ENCODE assay signal across 23 cellular contexts in the genomic region with DNA sequence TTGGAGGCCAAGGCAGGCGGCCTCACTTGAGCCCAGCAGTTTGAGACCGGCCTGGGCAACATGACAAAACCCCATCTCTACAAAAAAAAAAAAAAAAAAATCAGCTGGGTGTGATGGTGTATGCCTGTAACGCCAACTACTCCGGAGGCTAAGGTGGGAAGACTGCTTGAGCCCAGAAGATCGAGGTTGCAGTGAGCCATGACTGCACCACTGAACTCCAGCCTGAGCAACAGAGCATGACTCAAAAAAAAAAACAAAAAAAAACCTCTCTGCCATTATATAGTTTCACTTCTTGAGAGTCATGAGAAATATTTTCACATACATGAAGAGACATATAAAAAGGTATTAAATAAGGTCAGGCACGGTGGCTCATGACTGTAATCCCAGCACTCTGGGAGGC. TPM values are rescaled to one million over a fixed set of nuclear protein-coding genes. Genes with fewer than 3 reads are reported as not detected.
DNase-seq lines count a peak whose midpoint lies in the region; ATAC-seq, FAIRE-seq and TF ChIP-seq lines count a peak whose summit lies in the region.
"Had no signal": no experiment of that assay in that cellular context is flagged by ENCODE, and none has a peak within 500 bp of the region (broad histone marks: within the 10 kb centered on the region; RNA-seq: fewer than 3 reads in every experiment).

No MANE protein-coding gene starts in this region.

- no peak overlapping the region for H3K27ac ChIP-seq in ovary
- H3K27ac ChIP-seq: cardiac muscle cell, hepatocyte, thoracic aorta had no signal

- TF ChIP-seq POLR2A in ovary (IDR thresholded peaks at IDR 0.05) = no peak

- no peaks in the 10 kb centered on the region for H3K27me3 ChIP-seq in ovary
- H3K27me3 ChIP-seq: cardiac muscle cell, hepatocyte had no signal

- intact Hi-C loops in sciatic nerve (cut with DNase I) = loop anchor here (5.0 kb wide), 1 partner anchor 1795 kb away; no protein-coding TSS in a partner anchor
- intact Hi-C loops in ovary (cut with DNase I) = no loop called here

- peak; percentile 69 for FAIRE-seq in GM18507 (lab: Jason Lieb, UNC)

- WGBS in ovary, 3 donors = 91 to 94% (median 93%) methylated on average over 6 of the region's 6 CpGs

- H3K9me3 ChIP-seq in ovary = no peaks in the 10 kb centered on the region
- H3K9me3 ChIP-seq: mucosa of descending colon, thoracic aorta had no signal

- no peak overlapping the region for H3K4me3 ChIP-seq in ovary
- H3K4me3 ChIP-seq: cardiac muscle cell, hepatocyte, mucosa of descending colon, thoracic aorta had no signal

- ATAC-seq in GM21529 (IDR thresholded peaks at IDR 0.05; ENCODE audit: unreplicated experiment) = peak; percentile 77
- ATAC-seq in HG03159 (IDR thresholded peaks at IDR 0.05; ENCODE audit: unreplicated experiment) = peak; percentile 54
- ATAC-seq in sciatic nerve = no peak
- ATAC-seq: activated T-helper 17 cell treated with anti-CD3 and anti-CD28 coated beads, Interleukin-2, amount 50 U/mL, for 72 hours; mucosa of descending colon; WTC11 had no signal

- no peak for DNase-seq in GM18507 (ENCODE audit: extremely low spot score, insufficient read length, low read depth)
- DNase-seq in glomerular visceral epithelial cell (ENCODE audit: extremely low spot score) = peak; percentile 30
- no peak for DNase-seq in DMS79 (lab: John Stamatoyannopoulos, UW)
- no peak for DNase-seq in NAMALWA (ENCODE audit: low spot score)
- no peak for DNase-seq in sciatic nerve (ENCODE audit: low spot score)
- DNase-seq in ovary = no peak
- DNase-seq: activated CD8-positive, alpha-beta memory T cell treated with anti-CD3 and anti-CD28 coated beads for 24 hours; effector memory CD4-positive, alpha-beta T cell; HFFc6; mucosa of descending colon; NCI-H187; occipital lobe; SHP77; stimulated activated CD4-positive, alpha-beta T cell treated with anti-CD3 and anti-CD28 coated beads, Interleukin-4, amount 100 ng/mL, for 1 hour had no signal

- TF ChIP-seq EP300 in ovary (IDR thresholded peaks at IDR 0.05) = no peak

- no peak for TF ChIP-seq CTCF in ovary (IDR thresholded peaks at IDR 0.05)

- no peaks in the 10 kb centered on the region for H3K4me1 ChIP-seq in ovary (ENCODE audit: insufficient read depth)

- H3K36me3 ChIP-seq in ovary = no peaks in the 10 kb centered on the region
- H3K36me3 ChIP-seq: cardiac muscle cell, thoracic aorta had no signal

RNA-seq across cellular contexts. Expression of a gene that starts 45.9 kb away (rescaled TPM):
- 26.1 TPM for total RNA-seq in sciatic nerve
- 10 to 100 TPM in 2 of 7 donors, 1 to 10 TPM in 4, under 1 TPM in 1; 0.63 to 90.3 (median 5.7) TPM for total RNA-seq in ovary
- 1 to 10 TPM in 1 of 2 donors, under 1 TPM in 1; 0.40 to 2.1 TPM for polyA plus RNA-seq in ovary
- total RNA-seq: activated T-helper 17 cell treated with anti-CD3 and anti-CD28 coated beads, Interleukin-2, amount 50 U/mL, for 72 hours; fibroblast of lung; HFFc6; T-helper 1 cell treated with Interleukin-12 subunit alpha and Interleukin-12 subunit beta and Interleukin-4 antibody, amounts not matched to agents 30 ng/mL and 1 ng/mL, for 36 hours had no signal
- polyA plus RNA-seq: cardiac muscle cell had no signal
